ENCODE assay signal across 10 cellular contexts in the genomic region with DNA sequence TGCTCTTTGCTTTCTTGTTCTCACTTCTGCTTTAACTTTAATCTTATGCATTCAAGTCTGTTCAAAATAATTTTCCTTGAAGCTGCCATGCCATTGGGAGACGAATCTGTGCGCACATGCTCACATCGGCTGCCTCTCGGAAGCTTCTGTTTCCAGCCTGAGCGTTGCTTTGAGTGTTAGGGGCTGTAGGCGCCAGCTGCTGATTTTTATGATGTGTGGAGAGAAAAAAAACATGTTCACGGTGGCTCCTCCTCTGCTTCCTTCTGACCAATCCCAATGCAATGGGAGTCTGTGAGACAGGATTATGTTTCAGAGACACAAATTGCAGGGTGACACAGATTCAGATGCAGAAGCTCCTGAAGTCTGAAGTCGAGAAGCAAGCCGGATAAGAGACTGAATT. TPM values are rescaled to one million over a fixed set of nuclear protein-coding genes. Genes with fewer than 3 reads are reported as not detected.
DNase-seq lines count a peak whose midpoint lies in the region; ATAC-seq and TF ChIP-seq lines count a peak whose summit lies in the region.
"Had no signal": no experiment of that assay in that cellular context is flagged by ENCODE, and none has a peak within 500 bp of the region (broad histone marks: within the 10 kb centered on the region; RNA-seq: fewer than 3 reads in every experiment).

A gene (minus strand): TSS at position 178 of the 400 bp plus-strand sequence. CDS start 426 bp downstream, outside the sequence.

- H2BK20ac ChIP-seq in H9 (ENCODE audit: low read depth, low read length, poor library complexity, severe bottlenecking) = no peak within 1 kb of the TSS

- no peak within 1 kb of the TSS for H2BK5ac ChIP-seq in H9 (ENCODE audit: insufficient read length, low read length)

- no peak within 1 kb of the TSS for H2BK15ac ChIP-seq in H9 (ENCODE audit: low read depth, low read length)

- no peak within 1 kb of the TSS for H3K4ac ChIP-seq in H9 (ENCODE audit: low read depth, low read length)

- H3K4me3 ChIP-seq in epithelial cell of proximal tubule (ENCODE audit: low read depth, low read length) = peak within 1 kb of the TSS; percentile 31

- H3K14ac ChIP-seq in H9 (ENCODE audit: insufficient read depth, low read length) = no peak within 1 kb of the TSS

- H3K4me2 ChIP-seq in H9 (ENCODE audit: insufficient read depth, insufficient read length, low read length) = no peak within 1 kb of the TSS

- no peaks in the 10 kb centered on the region for H3K79me2 ChIP-seq in H9 (ENCODE audit: insufficient read depth, low read length)

- no peak within 1 kb of the TSS for H2BK12ac ChIP-seq in H9 (ENCODE audit: insufficient read length, low read depth, low read length)

- peak within 1 kb of the TSS; percentile 54 for H2AFZ ChIP-seq in H9 (ENCODE audit: low read length)

- H3K27ac Mint-ChIP-seq in H9 = peak within 1 kb of the TSS in 2 of 3 experiments; percentile 25 to 41; a peak in 1 of 7 replicates
- H3K27ac Mint-ChIP-seq in endothelial cell (ENCODE audit: unreplicated experiment) = no peak within 1 kb of the TSS

- no peaks in the 10 kb centered on the region for H4K20me1 ChIP-seq in H9 (ENCODE audit: control insufficient read depth, insufficient read depth, insufficient read length)

- H3K79me1 ChIP-seq in H9 (ENCODE audit: insufficient read depth, low read depth, low read length, poor library complexity, severe bottlenecking) = no peaks in the 10 kb centered on the region

- H3K23me2 ChIP-seq in H9 (ENCODE audit: insufficient read length, low read depth, low read length, poor library complexity, severe bottlenecking) = no peaks in the 10 kb centered on the region

- no peak within 1 kb of the TSS for H3K27ac ChIP-seq in H9 (ENCODE audit: insufficient read length, low read depth, low read length)

- H3K27me3 Mint-ChIP-seq in H9 (ENCODE audit: low read depth) (no peaks in the 10 kb centered on the region; the same call in 1 of the 2 replicates), endothelial cell (ENCODE audit: unreplicated experiment) (no peaks in the 10 kb centered on the region)

- H3K9ac ChIP-seq in H9 (ENCODE audit: extremely low read depth, insufficient read length, low read length) = no peak within 1 kb of the TSS

- H4K91ac ChIP-seq in H9 (ENCODE audit: insufficient read length, low read depth, low read length) = no peak within 1 kb of the TSS

- no peaks in the 10 kb centered on the region; the same call in 1 of the 2 replicates for H3K4me1 ChIP-seq in H9 (ENCODE audit: insufficient read depth, low read length)

- H3K36me3 Mint-ChIP-seq in H9 (ENCODE audit: insufficient read depth in 1 of 3, low read depth in 3 of 3) (no peaks in the 10 kb centered on the region), endothelial cell (ENCODE audit: low read depth, unreplicated experiment) (no peaks in the 10 kb centered on the region)

- H3K4me1 Mint-ChIP-seq in H9 = peaks cover 8 to 14% of the 10 kb centered on the region in 2 experiments
- H3K4me1 Mint-ChIP-seq in endothelial cell (ENCODE audit: unreplicated experiment) = no peaks in the 10 kb centered on the region

- H2AK5ac ChIP-seq in H9 (ENCODE audit: insufficient read length, low read length) = no peak within 1 kb of the TSS

- no peak within 1 kb of the TSS for H3K23ac ChIP-seq in H9 (ENCODE audit: insufficient read length, low read depth, low read length)

- no peak within 1 kb of the TSS for H3K4me3 Mint-ChIP-seq in H9
- H3K4me3 Mint-ChIP-seq in endothelial cell (ENCODE audit: unreplicated experiment) = no peak within 1 kb of the TSS

- no peaks in the 10 kb centered on the region for H3K9me3 ChIP-seq in H9 (ENCODE audit: control insufficient read depth, low read depth, low read length)

- H3K18ac ChIP-seq in H9 (ENCODE audit: insufficient read length, low read depth, low read length) = no peak within 1 kb of the TSS

- ATAC-seq in GM19324 (IDR thresholded peaks at IDR 0.05; ENCODE audit: low FRiP score, unreplicated experiment) = no peak
- ATAC-seq: Panc1 had no signal

- DNase-seq in H9 (peak; percentile 42), NCI-H524 (lab: John Stamatoyannopoulos, UW) (peak; percentile 79 to 95), epithelial cell of proximal tubule (ENCODE audit: low read depth) (peak; percentile 36), occipital lobe (lab: John Stamatoyannopoulos, UW) (peak; percentile 57), endothelial cell (ENCODE audit: low spot score) (no peak), NOMO-1 treated with dmso at 0.1 percent for 144 hours (lab: John Stamatoyannopoulos, UW; ENCODE audit: unreplicated experiment) (no peak)
- DNase-seq in activated CD4-positive, CD25-positive, alpha-beta regulatory T cell treated with anti-CD3 and anti-CD28 coated beads, Interleukin-2, amount 50 U/mL, for 72 hours = no peak

- no peak for TF ChIP-seq CTCF in H9 (conservative IDR thresholded peaks at IDR 0.05)
- TF ChIP-seq CTCF in epithelial cell of proximal tubule (conservative IDR thresholded peaks at IDR 0.05; ENCODE audit: low read depth, low read length) = no peak
- no peak for TF ChIP-seq CTCF in endothelial cell (IDR thresholded peaks at IDR 0.05; ENCODE audit: unreplicated experiment)

- H2BK120ac ChIP-seq in H9 (ENCODE audit: low read depth, low read length, poor library complexity, severe bottlenecking) = no peak within 1 kb of the TSS

- no peak within 1 kb of the TSS for H3K56ac ChIP-seq in H9 (ENCODE audit: insufficient read length, low read depth, low read length)

- no peak within 1 kb of the TSS for H3T11ph ChIP-seq in H9 (ENCODE audit: low read length)

- no peak within 1 kb of the TSS for H4K5ac ChIP-seq in H9 (ENCODE audit: insufficient read length, low read depth, low read length)

- no peak within 1 kb of the TSS for H4K8ac ChIP-seq in H9 (replicated peaks; ENCODE audit: insufficient read length, low read depth, low read length)

- H3K9me3 Mint-ChIP-seq in H9 (no peaks in the 10 kb centered on the region), endothelial cell (ENCODE audit: unreplicated experiment) (no peaks in the 10 kb centered on the region)

- no CpG with 5 or more reads among the region's 9 CpGs for WGBS in H9 (ENCODE audit: extremely low coverage, insufficient read length, low lambda C conversion rate)

- no peaks in the 10 kb centered on the region for H3K27me3 ChIP-seq in H9 (ENCODE audit: insufficient read depth, low read length)

RNA-seq across cellular contexts. Expression of the gene that starts here (rescaled TPM):
- not detected in 2 replicates for total RNA-seq in H9 (2021)
- total RNA-seq in epithelial cell of proximal tubule = not detected in 2 replicates
- total RNA-seq in occipital lobe = 1.4 TPM
- not detected for total RNA-seq in endothelial cell (ENCODE audit: unreplicated experiment)
- total RNA-seq: mononuclear cell had no signal

Comparison
In these comparisons a context has a peak if more than half of its experiments do, and no peak if none do; other contexts are left out.
1. Peak in DNase-seq in H9; RNA of the gene not detected or under 1 TPM.
2. Peak in DNase-seq and H3K4me3 ChIP-seq in epithelial cell of proximal tubule; RNA of the gene not detected or under 1 TPM.
3. DNase-seq: peak in NCI-H524 (2 of 2) and occipital lobe (single experiment); none in endothelial cell (single experiment), NOMO-1 treated with dmso at 0.1 percent for 144 hours (single experiment) and activated CD4-positive, CD25-positive, alpha-beta regulatory T cell treated with anti-CD3 and anti-CD28 coated beads, Interleukin-2, amount 50 U/mL, for 72 hours (single experiment).